ENCODE assay signal across 14 cellular contexts in the genomic region with DNA sequence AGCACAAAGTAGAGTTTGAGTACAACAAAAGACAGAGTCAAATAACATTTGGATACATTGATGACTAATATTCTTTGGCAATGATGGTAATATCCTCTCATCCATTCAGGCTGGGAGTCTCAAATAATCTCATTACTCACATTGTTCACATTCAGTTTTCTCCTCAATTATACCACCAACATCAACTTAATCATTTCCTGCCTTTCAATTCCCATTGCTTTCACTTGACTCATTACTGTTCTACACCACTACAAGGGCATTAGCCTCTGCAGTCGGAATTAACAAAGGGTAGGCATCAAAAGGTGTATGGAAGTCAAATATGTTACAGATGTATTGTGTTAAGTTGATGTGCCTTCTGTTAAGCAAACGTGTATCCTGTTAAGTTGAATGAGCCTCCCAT.
A peak's percentile ranks its signal among the peaks of the same experiment; 100 is the strongest.
DNase-seq lines count a peak whose midpoint lies in the region; ATAC-seq and TF ChIP-seq lines count a peak whose summit lies in the region.
"Had no signal": no experiment of that assay in that cellular context is flagged by ENCODE, and none has a peak within 500 bp of the region (broad histone marks: within the 10 kb centered on the region; RNA-seq: fewer than 3 reads in every experiment).

No MANE protein-coding gene starts in this region.

- no peak for TF ChIP-seq POLR2A in lower leg skin (IDR thresholded peaks at IDR 0.05)

- 35 to 59% methylated on average over 2 of the region's 2 CpGs for WGBS in lower leg skin, 2 donors

- ATAC-seq in GM18907 (IDR thresholded peaks at IDR 0.05; ENCODE audit: unreplicated experiment) (no peak), GM18873 (IDR thresholded peaks at IDR 0.05; ENCODE audit: low FRiP score, unreplicated experiment) (no peak), upper lobe of right lung (no peak)
- ATAC-seq: activated T-helper 17 cell treated with anti-CD3 and anti-CD28 coated beads, Interleukin-2, amount 50 U/mL, for 72 hours; right cardiac atrium had no signal

- TF ChIP-seq CTCF in cardiac fibroblast (IDR thresholded peaks at IDR 0.05; ENCODE audit: low read depth, low read length) (no peak), lower leg skin (IDR thresholded peaks at IDR 0.05) (no peak), upper lobe of right lung (IDR thresholded peaks at IDR 0.05) (no peak)

- no peaks in the 10 kb centered on the region for H3K36me3 ChIP-seq in upper lobe of right lung
- H3K36me3 ChIP-seq: esophagus muscularis mucosa had no signal

- H3K4me3 ChIP-seq in cardiac fibroblast (replicated peaks in 1 of 2; ENCODE audit: low read depth in 2 of 2, low read length in 2 of 2) = no peak overlapping the region
- no peak overlapping the region for H3K4me3 ChIP-seq in lower leg skin (ENCODE audit: low read depth, poor library complexity, severe bottlenecking)
- H3K4me3 ChIP-seq in upper lobe of right lung = no peak overlapping the region
- H3K4me3 ChIP-seq: esophagus muscularis mucosa, SK-N-MC had no signal

- no peaks in the 10 kb centered on the region for H3K9me3 ChIP-seq in upper lobe of right lung
- H3K9me3 ChIP-seq: esophagus muscularis mucosa had no signal

- H3K4me1 ChIP-seq in upper lobe of right lung = no peaks in the 10 kb centered on the region
- H3K4me1 ChIP-seq: esophagus muscularis mucosa had no signal

- H3K27ac ChIP-seq in upper lobe of right lung = no peak overlapping the region
- H3K27ac ChIP-seq: esophagus muscularis mucosa, SK-N-MC had no signal

- peak; percentile 87 for DNase-seq in EH (ENCODE audit: low read depth)
- DNase-seq in NCI-H226 = peak; percentile 84
- DNase-seq in cardiac fibroblast (ENCODE audit: low read depth in 2 of 2) = peak; percentile 63 to 91
- DNase-seq in myocyte (ENCODE audit: low read depth) = peak; percentile 33
- DNase-seq in lower leg skin (ENCODE audit: low spot score in 2 of 2) = no peak
- no peak for DNase-seq in upper lobe of right lung
- DNase-seq: CD8-positive, alpha-beta memory T cell; NCI-H1417 treated with DMSO at 0.1 percent for 48 hours; right cardiac atrium had no signal

- H3K27me3 ChIP-seq in upper lobe of right lung = no peaks in the 10 kb centered on the region
- H3K27me3 ChIP-seq: esophagus muscularis mucosa had no signal

- intact Hi-C loops in lower leg skin (cut with DNase I; ENCODE audit: low total_unique reads) = no loop called here
- intact Hi-C loops in upper lobe of right lung (cut with DNase I) = no loop called here

Comparison
In these comparisons a context has a peak if more than half of its experiments do, and no peak if none do; other contexts are left out.
1. DNase-seq: peak in EH (single experiment), NCI-H226 (single experiment), cardiac fibroblast (2 of 2) and myocyte (single experiment); none in lower leg skin (0 of 2) and upper lobe of right lung (single experiment).